Comparison of ENCODE assay signal across 1 cellular context in genomic region chr11:1193326-1194230, GRCh38.
TF ChIP-seq lines count a peak whose summit lies in the region.

No MANE protein-coding gene starts in this region.

TF ChIP-seq in SK-N-SH treated with all-trans-retinoic acid at 6 μM for 48 hours, 23 proteins besides CTCF, POLR2A, EP300 and RAD21:
- TF ChIP-seq, protein P1, sequence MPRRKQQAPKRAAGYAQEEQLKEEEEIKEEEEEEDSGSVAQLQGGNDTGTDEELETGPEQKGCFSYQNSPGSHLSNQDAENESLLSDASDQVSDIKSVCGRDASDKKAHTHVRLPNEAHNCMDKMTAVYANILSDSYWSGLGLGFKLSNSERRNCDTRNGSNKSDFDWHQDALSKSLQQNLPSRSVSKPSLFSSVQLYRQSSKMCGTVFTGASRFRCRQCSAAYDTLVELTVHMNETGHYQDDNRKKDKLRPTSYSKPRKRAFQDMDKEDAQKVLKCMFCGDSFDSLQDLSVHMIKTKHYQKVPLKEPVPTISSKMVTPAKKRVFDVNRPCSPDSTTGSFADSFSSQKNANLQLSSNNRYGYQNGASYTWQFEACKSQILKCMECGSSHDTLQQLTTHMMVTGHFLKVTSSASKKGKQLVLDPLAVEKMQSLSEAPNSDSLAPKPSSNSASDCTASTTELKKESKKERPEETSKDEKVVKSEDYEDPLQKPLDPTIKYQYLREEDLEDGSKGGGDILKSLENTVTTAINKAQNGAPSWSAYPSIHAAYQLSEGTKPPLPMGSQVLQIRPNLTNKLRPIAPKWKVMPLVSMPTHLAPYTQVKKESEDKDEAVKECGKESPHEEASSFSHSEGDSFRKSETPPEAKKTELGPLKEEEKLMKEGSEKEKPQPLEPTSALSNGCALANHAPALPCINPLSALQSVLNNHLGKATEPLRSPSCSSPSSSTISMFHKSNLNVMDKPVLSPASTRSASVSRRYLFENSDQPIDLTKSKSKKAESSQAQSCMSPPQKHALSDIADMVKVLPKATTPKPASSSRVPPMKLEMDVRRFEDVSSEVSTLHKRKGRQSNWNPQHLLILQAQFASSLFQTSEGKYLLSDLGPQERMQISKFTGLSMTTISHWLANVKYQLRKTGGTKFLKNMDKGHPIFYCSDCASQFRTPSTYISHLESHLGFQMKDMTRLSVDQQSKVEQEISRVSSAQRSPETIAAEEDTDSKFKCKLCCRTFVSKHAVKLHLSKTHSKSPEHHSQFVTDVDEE (CRISPR knock-in tag; IDR thresholded peaks at IDR 0.05) = no peak
